In genomic region chr11:72775288-72776110, GRCh38 we compare ENCODE assay signal across 1 cellular context.
TF ChIP-seq lines count a peak whose summit lies in the region.

No MANE protein-coding gene starts in this region.

TF ChIP-seq in liver, 16 proteins besides CTCF, POLR2A, EP300 and RAD21:
- TF ChIP-seq JUND (IDR thresholded peaks at IDR 0.05): no peak
- TF ChIP-seq, protein P1, sequence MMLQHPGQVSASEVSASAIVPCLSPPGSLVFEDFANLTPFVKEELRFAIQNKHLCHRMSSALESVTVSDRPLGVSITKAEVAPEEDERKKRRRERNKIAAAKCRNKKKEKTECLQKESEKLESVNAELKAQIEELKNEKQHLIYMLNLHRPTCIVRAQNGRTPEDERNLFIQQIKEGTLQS (IDR thresholded peaks at IDR 0.05): no peak
- no peak for TF ChIP-seq FOXA1 (IDR thresholded peaks at IDR 0.05)
- no peak for TF ChIP-seq HNF4A (conservative IDR thresholded peaks at IDR 0.05)
- TF ChIP-seq, protein P2, sequence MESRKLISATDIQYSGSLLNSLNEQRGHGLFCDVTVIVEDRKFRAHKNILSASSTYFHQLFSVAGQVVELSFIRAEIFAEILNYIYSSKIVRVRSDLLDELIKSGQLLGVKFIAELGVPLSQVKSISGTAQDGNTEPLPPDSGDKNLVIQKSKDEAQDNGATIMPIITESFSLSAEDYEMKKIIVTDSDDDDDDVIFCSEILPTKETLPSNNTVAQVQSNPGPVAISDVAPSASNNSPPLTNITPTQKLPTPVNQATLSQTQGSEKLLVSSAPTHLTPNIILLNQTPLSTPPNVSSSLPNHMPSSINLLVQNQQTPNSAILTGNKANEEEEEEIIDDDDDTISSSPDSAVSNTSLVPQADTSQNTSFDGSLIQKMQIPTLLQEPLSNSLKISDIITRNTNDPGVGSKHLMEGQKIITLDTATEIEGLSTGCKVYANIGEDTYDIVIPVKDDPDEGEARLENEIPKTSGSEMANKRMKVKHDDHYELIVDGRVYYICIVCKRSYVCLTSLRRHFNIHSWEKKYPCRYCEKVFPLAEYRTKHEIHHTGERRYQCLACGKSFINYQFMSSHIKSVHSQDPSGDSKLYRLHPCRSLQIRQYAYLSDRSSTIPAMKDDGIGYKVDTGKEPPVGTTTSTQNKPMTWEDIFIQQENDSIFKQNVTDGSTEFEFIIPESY (IDR thresholded peaks at IDR 0.05): no peak
- no peak for TF ChIP-seq RXRA (IDR thresholded peaks at IDR 0.05)
- TF ChIP-seq EGR1 (IDR thresholded peaks at IDR 0.05; ENCODE audit: low read depth in 2 of 2): no peak
TF ChIP-seq in liver: peak in this region for 0.
